Comparison of ENCODE assay signal across 1 cellular context in the genomic region with DNA sequence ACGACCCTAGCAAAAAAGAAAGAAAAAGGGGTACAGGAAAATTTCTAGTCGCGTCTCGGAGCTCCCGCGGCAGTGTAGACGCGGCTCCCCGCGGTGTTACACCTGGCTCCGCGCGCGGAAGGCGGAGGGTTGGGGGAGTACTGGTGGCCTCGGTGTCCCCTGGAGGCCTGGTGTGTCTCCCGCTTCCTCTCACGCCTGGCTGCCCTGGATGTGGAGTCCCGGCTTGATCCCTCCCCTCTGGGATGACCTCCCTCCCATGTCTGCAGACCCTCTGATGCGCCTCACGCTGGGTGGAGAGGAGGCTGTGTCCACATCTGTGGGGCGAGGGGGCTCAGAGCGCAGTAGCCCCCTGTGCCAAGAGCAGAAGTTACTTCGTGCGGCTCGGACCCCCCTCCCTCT.
TF ChIP-seq lines count a peak whose summit lies in the region.

No MANE protein-coding gene starts in this region.

TF ChIP-seq in SK-N-SH treated with all-trans-retinoic acid at 6 μM for 48 hours, 23 proteins besides CTCF, POLR2A, EP300 and RAD21 (continued from another document):
- TF ChIP-seq CSRNP3 (CRISPR knock-in tag; IDR thresholded peaks at IDR 0.05) (no peak), TSHZ2 (CRISPR knock-in tag; IDR thresholded peaks at IDR 0.05) (no peak)
